Comparison of ENCODE assay signal across 24 cellular contexts in the genomic region with DNA sequence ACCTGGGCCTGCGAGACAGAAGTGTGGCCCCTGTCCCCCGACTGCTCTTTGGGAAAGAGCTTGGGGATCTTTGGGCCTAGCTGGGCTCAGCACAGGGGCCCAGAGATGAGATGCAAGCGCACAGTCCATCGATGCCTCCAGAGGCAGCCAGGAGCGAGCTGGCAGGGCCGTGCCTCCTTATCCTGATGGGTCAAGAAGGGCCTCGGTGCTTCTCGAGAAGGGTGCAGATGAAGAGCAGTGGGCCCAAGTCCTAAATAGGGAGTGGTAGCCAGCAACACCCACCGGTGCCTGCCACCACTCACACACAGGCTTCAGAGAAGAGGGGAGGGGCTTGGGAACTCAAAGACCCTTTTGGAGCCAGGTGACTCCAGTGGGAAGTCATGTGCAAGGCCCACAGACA. TPM values are rescaled to one million over a fixed set of nuclear protein-coding genes. Genes with fewer than 3 reads are reported as not detected.
A peak's percentile ranks its signal among the peaks of the same experiment; 100 is the strongest.
DNase-seq lines count a peak whose midpoint lies in the region; ATAC-seq and TF ChIP-seq lines count a peak whose summit lies in the region.
"Had no signal": no experiment of that assay in that cellular context is flagged by ENCODE, and none has a peak within 500 bp of the region (broad histone marks: within the 10 kb centered on the region; RNA-seq: fewer than 3 reads in every experiment).

No MANE protein-coding gene starts in this region.

- H3K9me3 ChIP-seq in heart right ventricle (no peaks in the 10 kb centered on the region), hepatocyte (ENCODE audit: low read depth) (no peaks in the 10 kb centered on the region), parathyroid adenoma (ENCODE audit: control insufficient read depth, low read length) (no peaks in the 10 kb centered on the region)
- H3K9me3 ChIP-seq: BE2C, gastrocnemius medialis, pancreas had no signal

- intact Hi-C loops in heart right ventricle (cut with DNase I): no loop called here
- intact Hi-C loops in left cardiac atrium (cut with DNase I): no loop called here

- DNase-seq in heart right ventricle (no peak), left cardiac atrium (no peak), hepatocyte (ENCODE audit: low spot score) (no peak), NCI-H1930 (lab: John Stamatoyannopoulos, UW) (no peak)
- DNase-seq in NK-92 treated with Interleukin-12 subunit alpha and Interleukin-12 subunit beta, amount 100 ng/mL, for 24 hours (lab: John Stamatoyannopoulos, UW): no peak
- DNase-seq: activated CD8-positive, alpha-beta T cell treated with anti-CD3 and anti-CD28 coated beads for 36 hours; activated naive CD4-positive, alpha-beta T cell treated with Interleukin-2 at 50 U/mL for 16 hours; activated T-cell treated with anti-CD3 and anti-CD28 coated beads, Interleukin-2, amount 50 U/mL, for 1 hour; BE2C; cerebellar nuclear complex; COR-L47; DND-41; erythroblast; gastrocnemius medialis; naive B cell; NCI-H1092 treated with DMSO at 0.1 percent for 48 hours; NCI-H2081; OCI-M1 had no signal

- no peak overlapping the region for H2AFZ ChIP-seq in hepatocyte
- no peak overlapping the region for H2AFZ ChIP-seq in parathyroid adenoma

- H4K20me1 ChIP-seq in hepatocyte (ENCODE audit: insufficient read depth, poor library complexity, severe bottlenecking): no peaks in the 10 kb centered on the region

- H3K79me2 ChIP-seq in hepatocyte: no peaks in the 10 kb centered on the region
- peaks cover 65% of the 10 kb centered on the region for H3K79me2 ChIP-seq in parathyroid adenoma

- H3K27me3 ChIP-seq in heart right ventricle (peaks cover 0 to 6% (median 0%) of the 10 kb centered on the region in 7 donors), hepatocyte (no peaks in the 10 kb centered on the region), parathyroid adenoma (ENCODE audit: control insufficient read depth, insufficient read depth, low read length) (no peaks in the 10 kb centered on the region)
- H3K27me3 ChIP-seq: BE2C, gastrocnemius medialis, pancreas had no signal

- no peak for TF ChIP-seq CTCF in heart right ventricle (IDR thresholded peaks at IDR 0.05)
- no peak for TF ChIP-seq CTCF in hepatocyte (IDR thresholded peaks at IDR 0.05; ENCODE audit: poor library complexity)
- TF ChIP-seq CTCF in parathyroid adenoma (IDR thresholded peaks at IDR 0.05): no peak

- peak in 2 of 8 donors; percentile 2 to 14 for ATAC-seq in heart right ventricle
- no peak for ATAC-seq in left cardiac atrium
- no peak for ATAC-seq in HG02870 (IDR thresholded peaks at IDR 0.05; ENCODE audit: unreplicated experiment)
- no peak for ATAC-seq in GM21737 (IDR thresholded peaks at IDR 0.05; ENCODE audit: unreplicated experiment)
- ATAC-seq: activated CD8-positive, alpha-beta T cell treated with anti-CD3 and anti-CD28 coated beads for 36 hours had no signal

- no peak overlapping the region for H3K4me3 ChIP-seq in heart right ventricle
- no peak overlapping the region for H3K4me3 ChIP-seq in hepatocyte
- H3K4me3 ChIP-seq in parathyroid adenoma (ENCODE audit: low read depth, low read length): no peak overlapping the region
- H3K4me3 ChIP-seq: gastrocnemius medialis, pancreas had no signal

- no peak overlapping the region for H3K9ac ChIP-seq in parathyroid adenoma

- H3K27ac ChIP-seq in heart right ventricle: peak overlapping the region in 8 of 10 donors; percentile 48 to 76 (median 70)
- peak overlapping the region; percentile 68 for H3K27ac ChIP-seq in hepatocyte
- H3K27ac ChIP-seq in parathyroid adenoma: peak overlapping the region; percentile 2
- H3K27ac ChIP-seq: gastrocnemius medialis, HL-60 had no signal

- 44 to 62% methylated on average over 9 of the region's 9 CpGs for WGBS in heart right ventricle, 2 donors
- WGBS in hepatocyte (ENCODE audit: low lambda C conversion rate, missing lambda C conversion rate): 69% methylated on average over 9 of the region's 9 CpGs

- no peaks in the 10 kb centered on the region for H3K9me2 ChIP-seq in hepatocyte (replicated peaks; ENCODE audit: insufficient read depth)

- H3K4me2 ChIP-seq in hepatocyte (no peak overlapping the region), parathyroid adenoma (ENCODE audit: low read length) (no peak overlapping the region)

- H3K36me3 ChIP-seq in heart right ventricle: no peaks in the 10 kb centered on the region
- H3K36me3 ChIP-seq in hepatocyte (replicated peaks; ENCODE audit: insufficient read depth, low read depth): no peaks in the 10 kb centered on the region
- H3K36me3 ChIP-seq in parathyroid adenoma (ENCODE audit: control insufficient read depth, insufficient read depth, low read length): no peaks in the 10 kb centered on the region
- H3K36me3 ChIP-seq: BE2C, gastrocnemius medialis, pancreas had no signal

- peaks cover 5 to 51% (median 36%) of the 10 kb centered on the region in 9 donors for H3K4me1 ChIP-seq in heart right ventricle
- H3K4me1 ChIP-seq in hepatocyte (ENCODE audit: insufficient read depth): peaks cover 52% of the 10 kb centered on the region
- peaks cover 48% of the 10 kb centered on the region for H3K4me1 ChIP-seq in parathyroid adenoma

RNA-seq across cellular contexts. Expression of a gene that starts 17.7 kb away (rescaled TPM):
- total RNA-seq in heart right ventricle (1 to 10 TPM in 4 of 10 donors, under 1 TPM in 6; 0.19 to 6.8 (median 0.69) TPM), left cardiac atrium (10 to 100 TPM; 30.9 to 35.4 TPM), hepatocyte (9.4 and 10.5 TPM in 2 replicates)
- polyA plus RNA-seq in heart right ventricle (1 to 10 TPM; 1.2 to 3.3 TPM), hepatocyte (8.2 and 9.0 TPM in 2 replicates)
- total RNA-seq: activated CD8-positive, alpha-beta T cell treated with anti-CD3 and anti-CD28 coated beads for 36 hours had no signal
- polyA plus RNA-seq: keratinocyte had no signal

RNA-seq across cellular contexts. Expression of a gene that starts 53.9 kb away (rescaled TPM):
- total RNA-seq in heart right ventricle (10 to 100 TPM; 17.1 to 36.2 (median 23.0) TPM), left cardiac atrium (10 to 100 TPM; 26.4 to 35.5 TPM), hepatocyte (30.2 and 40.7 TPM in 2 replicates)
- polyA plus RNA-seq in heart right ventricle (10 to 100 TPM; 13.2 to 17.2 TPM), hepatocyte (16.6 and 18.3 TPM in 2 replicates)

Comparison
In these comparisons a context has a peak if more than half of its experiments do, and no peak if none do; other contexts are left out.
1. H3K27ac ChIP-seq: peak in every context shown above with its lines; median percentile 70 in heart right ventricle; 68 in hepatocyte; 2 in parathyroid adenoma.